19 cellular contexts compared by ENCODE assay signal in genomic region chr16:53566568-53566967, GRCh38.
"Had no signal": no experiment of that assay in that cellular context is flagged by ENCODE, and none has a peak within 500 bp of the region (broad histone marks: within the 10 kb centered on the region; RNA-seq: fewer than 3 reads in every experiment).

No MANE protein-coding gene starts in this region.

- H3K27me3 ChIP-seq: esophagus squamous epithelium, thyroid gland had no signal

- H3K4me3 ChIP-seq: esophagus squamous epithelium, smooth muscle cell, thyroid gland had no signal

- H3K79me2 ChIP-seq: parathyroid adenoma had no signal

- H3K36me3 Mint-ChIP-seq: stimulated activated effector memory CD8-positive, alpha-beta T cell treated with anti-CD3 and anti-CD28 coated beads, Interleukin-12 subunit alpha, Interleukin-12 subunit beta, amount 100 ng/mL, for 72 hours had no signal

- H2AFZ ChIP-seq: parathyroid adenoma had no signal

- DNase-seq: activated CD4-positive, alpha-beta T cell treated with anti-CD3 and anti-CD28 coated beads for 48 hours; activated CD4-positive, CD25-positive, alpha-beta regulatory T cell; activated CD8-positive, alpha-beta T cell treated with anti-CD3 and anti-CD28 coated beads for 36 hours; activated naive CD4-positive, alpha-beta T cell treated with Interleukin-2 at 50 U/mL for 16 hours; activated naive CD8-positive, alpha-beta T cell treated with anti-CD3 and anti-CD28 coated beads, Interleukin-2, amount 10 ng/mL, durations not matched to agents 7 days and 5 days; activated T-cell treated with anti-CD3 and anti-CD28 coated beads, Interleukin-2, amount 50 U/mL, for 1 hour; amygdala; dermis blood vessel endothelial cell; effector memory CD8-positive, alpha-beta T cell; esophagus squamous epithelium; mesenchymal stem cell; natural killer cell; stimulated activated CD4-positive, alpha-beta T cell treated with anti-CD3 and anti-CD28 coated beads, Interleukin-4, amount 100 ng/mL, for 24 hours; thyroid gland had no signal

- H3K4me2 ChIP-seq: smooth muscle cell had no signal

- H3K27ac ChIP-seq: esophagus squamous epithelium, parathyroid adenoma, thyroid gland had no signal

- H3K4me3 Mint-ChIP-seq: activated CD8-positive, alpha-beta T cell treated with anti-CD3 and anti-CD28 coated beads for 36 hours; activated naive CD8-positive, alpha-beta T cell treated with anti-CD3 and anti-CD28 coated beads, Interleukin-2, amount 10 ng/mL, durations not matched to agents 7 days and 5 days; effector memory CD8-positive, alpha-beta T cell; natural killer cell; stimulated activated effector memory CD8-positive, alpha-beta T cell treated with anti-CD3 and anti-CD28 coated beads, Interleukin-12 subunit alpha, Interleukin-12 subunit beta, amount 100 ng/mL, for 72 hours had no signal

- H3K27ac Mint-ChIP-seq: activated CD8-positive, alpha-beta T cell treated with anti-CD3 and anti-CD28 coated beads for 36 hours; activated naive CD8-positive, alpha-beta T cell treated with anti-CD3 and anti-CD28 coated beads, Interleukin-2, amount 10 ng/mL, durations not matched to agents 7 days and 5 days; activated T-helper 2 cell treated with anti-CD3 and anti-CD28 coated beads, Interferon-gamma antibody, Interleukin-2, Interleukin-4, amounts not matched to agents 10 μg/mL and 5 μg/mL and 100 μg/mL, durations not matched to agents 14 hours and 24 hours and 36 hours; natural killer cell; stimulated activated effector memory CD8-positive, alpha-beta T cell treated with anti-CD3 and anti-CD28 coated beads, Interleukin-12 subunit alpha, Interleukin-12 subunit beta, amount 100 ng/mL, for 72 hours had no signal

- H3K4me1 ChIP-seq: parathyroid adenoma, thyroid gland had no signal

- H3K4me1 Mint-ChIP-seq: activated naive CD8-positive, alpha-beta T cell treated with anti-CD3 and anti-CD28 coated beads, Interleukin-2, amount 10 ng/mL, durations not matched to agents 7 days and 5 days; natural killer cell; stimulated activated effector memory CD8-positive, alpha-beta T cell treated with anti-CD3 and anti-CD28 coated beads, Interleukin-12 subunit alpha, Interleukin-12 subunit beta, amount 100 ng/mL, for 72 hours had no signal

- H3K27me3 Mint-ChIP-seq: activated CD8-positive, alpha-beta T cell treated with anti-CD3 and anti-CD28 coated beads for 36 hours had no signal

- ATAC-seq: activated CD8-positive, alpha-beta T cell treated with anti-CD3 and anti-CD28 coated beads for 36 hours; effector memory CD8-positive, alpha-beta T cell; natural killer cell; sciatic nerve; stimulated activated effector memory CD8-positive, alpha-beta T cell treated with anti-CD3 and anti-CD28 coated beads, Interleukin-12 subunit alpha, Interleukin-12 subunit beta, amount 100 ng/mL, for 72 hours had no signal

- H3K36me3 ChIP-seq: esophagus squamous epithelium, thyroid gland had no signal
